In the genomic region with DNA sequence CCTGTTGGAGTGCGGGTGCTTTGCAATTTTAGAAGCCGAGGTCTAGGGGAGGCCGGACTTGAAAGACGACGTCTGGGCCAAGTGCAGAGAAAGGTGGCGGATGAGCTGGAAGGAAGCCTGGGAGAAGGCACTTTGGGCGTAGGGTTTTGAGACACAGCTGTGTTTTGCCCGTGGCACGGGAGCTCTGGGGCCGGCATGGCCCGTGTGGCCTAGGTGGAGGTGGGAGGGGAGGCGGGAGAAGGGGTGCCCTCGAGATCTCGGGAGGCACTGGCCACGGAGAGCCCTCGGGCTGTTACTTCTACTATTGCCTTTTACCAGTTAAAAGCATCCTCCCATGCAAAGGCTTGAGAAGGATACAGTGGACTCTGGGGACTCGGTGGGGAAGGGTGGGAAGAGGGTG, we compare ENCODE assay signal across 1 cellular context.
TF ChIP-seq lines count a peak whose summit lies in the region.

No MANE protein-coding gene starts in this region.

TF ChIP-seq in endothelial cell of umbilical vein, 7 proteins besides CTCF, POLR2A, EP300 and RAD21:
- TF ChIP-seq JUN (IDR thresholded peaks at IDR 0.05; ENCODE audit: borderline replicate concordance, insufficient read depth, insufficient read length, low read depth) (no peak), FOS (IDR thresholded peaks at IDR 0.05; ENCODE audit: borderline replicate concordance, insufficient read depth, low read length) (no peak), MAX (IDR thresholded peaks at IDR 0.05; ENCODE audit: insufficient read depth, insufficient read length) (no peak), POLR2AphosphoS5 (IDR thresholded peaks at IDR 0.05; ENCODE audit: insufficient read depth, low read depth, low read length) (no peak), EZH2 (IDR thresholded peaks at IDR 0.05; ENCODE audit: borderline replicate concordance, low read depth, low read length, severe bottlenecking) (no peak), GATA2 (IDR thresholded peaks at IDR 0.05; ENCODE audit: insufficient read depth, insufficient read length, low read depth, low read length) (no peak), MYC (IDR thresholded peaks at IDR 0.05; ENCODE audit: low read depth, low read length) (no peak)
TF ChIP-seq in endothelial cell of umbilical vein: peak in this region for 0.
